In genomic region chr5:41903892-41904799, GRCh38 we compare ENCODE assay signal across 1 cellular context.
TF ChIP-seq lines count a peak whose summit lies in the region.

Gene RIMOC1 (plus strand): TSS chr5:41904344. CDS start chr5:41904368, 24 bp downstream.

TF ChIP-seq in K562, 482 proteins besides CTCF, POLR2A, EP300 and RAD21 (continued from another document and continues in another):
- TF ChIP-seq NR2C1 (IDR thresholded peaks at IDR 0.05), result peak; percentile 96
- TF ChIP-seq NR2C1 (tag; IDR thresholded peaks at IDR 0.05), result peak; percentile 95
- 0 out of 2 replicates have a peak, but pooled peaks have one; percentile 37 for TF ChIP-seq ZNF830 (CRISPR knock-in tag; IDR thresholded peaks at IDR 0.05)
- no peak for TF ChIP-seq MCM3 (IDR thresholded peaks at IDR 0.05)
- no peak for TF ChIP-seq SLC30A9 (CRISPR knock-in tag; IDR thresholded peaks at IDR 0.05)
- TF ChIP-seq ZNF668 (CRISPR knock-in tag; IDR thresholded peaks at IDR 0.05), result peak; percentile 36; the same call in 1 of the 2 replicates
- TF ChIP-seq SFPQ (IDR thresholded peaks at IDR 0.05; ENCODE audit: low read depth, low read length), result no peak
- TF ChIP-seq ZNF134 (CRISPR knock-in tag; conservative IDR thresholded peaks at IDR 0.05), result 0 out of 2 replicates have a peak, but pooled peaks have one; percentile 26
- no peak for TF ChIP-seq POLR3G (IDR thresholded peaks at IDR 0.05; ENCODE audit: extremely low read depth, insufficient read length, insufficient replicate concordance)
- peak; percentile 91 for TF ChIP-seq ZBTB40 (IDR thresholded peaks at IDR 0.05)
- TF ChIP-seq ZBTB40 (CRISPR knock-in tag; IDR thresholded peaks at IDR 0.05), result no peak
- TF ChIP-seq ZNF644 (tag; IDR thresholded peaks at IDR 0.05; ENCODE audit: low read depth), result no peak
- TF ChIP-seq COPS2 (conservative IDR thresholded peaks at IDR 0.05), result no peak
- no peak for TF ChIP-seq PTBP1 (IDR thresholded peaks at IDR 0.05; ENCODE audit: low read depth, low read length)
- TF ChIP-seq MEF2D (tag; conservative IDR thresholded peaks at IDR 0.05; ENCODE audit: low read depth), result 0 out of 2 replicates have a peak, but pooled peaks have one; percentile 45
- no peak for TF ChIP-seq SAFB (IDR thresholded peaks at IDR 0.05; ENCODE audit: borderline replicate concordance, low read depth, low read length)
- 0 out of 2 replicates have a peak, but pooled peaks have one; percentile 32 for TF ChIP-seq ZNF584 (CRISPR knock-in tag; IDR thresholded peaks at IDR 0.05; ENCODE audit: low read depth)
- TF ChIP-seq ZNF639 (CRISPR knock-in tag; conservative IDR thresholded peaks at IDR 0.05 in 1 of 2, IDR thresholded peaks at IDR 0.05 in 1 of 2), result peak in 1 of 2 experiments; percentile 78; a peak in 2 of 4 replicates
- TF ChIP-seq HLTF (IDR thresholded peaks at IDR 0.05), result peak; percentile 67; the same call in 1 of the 2 replicates
- no peak for TF ChIP-seq FOXJ3 (CRISPR knock-in tag; IDR thresholded peaks at IDR 0.05)
- TF ChIP-seq ZNF655 (CRISPR knock-in tag; IDR thresholded peaks at IDR 0.05), result no peak
- no peak for TF ChIP-seq CGGBP1 (CRISPR knock-in tag; IDR thresholded peaks at IDR 0.05)
- TF ChIP-seq SNAPC5 (CRISPR knock-in tag; IDR thresholded peaks at IDR 0.05), result no peak
- TF ChIP-seq VEZF1 (CRISPR knock-in tag; IDR thresholded peaks at IDR 0.05), result peak; percentile 95
- TF ChIP-seq ILF3 (IDR thresholded peaks at IDR 0.05; ENCODE audit: borderline replicate concordance), result no peak
- TF ChIP-seq RAD51 (IDR thresholded peaks at IDR 0.05; ENCODE audit: borderline replicate concordance, low read depth), result peak; percentile 100
- TF ChIP-seq JUND (IDR thresholded peaks at IDR 0.05; ENCODE audit: borderline replicate concordance, low read depth, low read length), result peak; percentile 55; the same call in 1 of the 2 replicates
- TF ChIP-seq JUND (tag; IDR thresholded peaks at IDR 0.05; ENCODE audit: borderline replicate concordance, low read depth, low read length), result no peak; the same call in 2 of the 3 replicates
- peak; percentile 99 for TF ChIP-seq BHLHE40 (IDR thresholded peaks at IDR 0.05; ENCODE audit: low read length)
- TF ChIP-seq XRCC5 (IDR thresholded peaks at IDR 0.05; ENCODE audit: low read depth, low read length), result peak; percentile 43
- peak; percentile 88 for TF ChIP-seq NFYB (IDR thresholded peaks at IDR 0.05; ENCODE audit: extremely low read depth, insufficient read length)
- peak; percentile 35 for TF ChIP-seq CBFA2T3 (IDR thresholded peaks at IDR 0.05)
- TF ChIP-seq ZNF239 (CRISPR knock-in tag; IDR thresholded peaks at IDR 0.05), result peak; percentile 59
- no peak for TF ChIP-seq IFI16 (CRISPR knock-in tag; IDR thresholded peaks at IDR 0.05)
- TF ChIP-seq E2F5 (CRISPR knock-in tag; IDR thresholded peaks at IDR 0.05), result peak; percentile 23; the same call in 1 of the 2 replicates
- no peak for TF ChIP-seq CBX8 (IDR thresholded peaks at IDR 0.05; ENCODE audit: borderline replicate concordance, extremely low read depth, low read depth, low read length, poor library complexity, severe bottlenecking)
- no peak for TF ChIP-seq ZNF586 (CRISPR knock-in tag; conservative IDR thresholded peaks at IDR 0.05)
- TF ChIP-seq PHB2 (IDR thresholded peaks at IDR 0.05; ENCODE audit: low read depth), result no peak
- peak; percentile 99 for TF ChIP-seq SIN3B (IDR thresholded peaks at IDR 0.05; ENCODE audit: low read depth)
- TF ChIP-seq HDGF (IDR thresholded peaks at IDR 0.05), result no peak
- TF ChIP-seq L3MBTL2 (IDR thresholded peaks at IDR 0.05), result peak; percentile 77
- TF ChIP-seq TBP (optimal IDR thresholded peaks at IDR 0.05; ENCODE audit: low read depth, low read length), result peak; percentile 89
- peak; percentile 66; the same call in 1 of the 2 replicates for TF ChIP-seq ZNF41 (CRISPR knock-in tag; conservative IDR thresholded peaks at IDR 0.05)
- TF ChIP-seq ZNF431 (CRISPR knock-in tag; IDR thresholded peaks at IDR 0.05), result peak; percentile 56; the same call in 1 of the 2 replicates
- TF ChIP-seq DDX20 (tag; IDR thresholded peaks at IDR 0.05; ENCODE audit: low read depth), result no peak
- TF ChIP-seq EHMT2 (IDR thresholded peaks at IDR 0.05), result peak; percentile 46; the same call in 1 of the 2 replicates
- TF ChIP-seq ZBTB43 (CRISPR knock-in tag; IDR thresholded peaks at IDR 0.05), result no peak
- no peak for TF ChIP-seq NFE2L1 (tag; IDR thresholded peaks at IDR 0.05; ENCODE audit: borderline replicate concordance, low read depth)
- TF ChIP-seq LEF1 (IDR thresholded peaks at IDR 0.05), result peak; percentile 85
- TF ChIP-seq KAT8 (IDR thresholded peaks at IDR 0.05; ENCODE audit: low read depth), result 0 out of 2 replicates have a peak, but pooled peaks have one; percentile 44
